1 cellular context compared by ENCODE assay signal in the genomic region with DNA sequence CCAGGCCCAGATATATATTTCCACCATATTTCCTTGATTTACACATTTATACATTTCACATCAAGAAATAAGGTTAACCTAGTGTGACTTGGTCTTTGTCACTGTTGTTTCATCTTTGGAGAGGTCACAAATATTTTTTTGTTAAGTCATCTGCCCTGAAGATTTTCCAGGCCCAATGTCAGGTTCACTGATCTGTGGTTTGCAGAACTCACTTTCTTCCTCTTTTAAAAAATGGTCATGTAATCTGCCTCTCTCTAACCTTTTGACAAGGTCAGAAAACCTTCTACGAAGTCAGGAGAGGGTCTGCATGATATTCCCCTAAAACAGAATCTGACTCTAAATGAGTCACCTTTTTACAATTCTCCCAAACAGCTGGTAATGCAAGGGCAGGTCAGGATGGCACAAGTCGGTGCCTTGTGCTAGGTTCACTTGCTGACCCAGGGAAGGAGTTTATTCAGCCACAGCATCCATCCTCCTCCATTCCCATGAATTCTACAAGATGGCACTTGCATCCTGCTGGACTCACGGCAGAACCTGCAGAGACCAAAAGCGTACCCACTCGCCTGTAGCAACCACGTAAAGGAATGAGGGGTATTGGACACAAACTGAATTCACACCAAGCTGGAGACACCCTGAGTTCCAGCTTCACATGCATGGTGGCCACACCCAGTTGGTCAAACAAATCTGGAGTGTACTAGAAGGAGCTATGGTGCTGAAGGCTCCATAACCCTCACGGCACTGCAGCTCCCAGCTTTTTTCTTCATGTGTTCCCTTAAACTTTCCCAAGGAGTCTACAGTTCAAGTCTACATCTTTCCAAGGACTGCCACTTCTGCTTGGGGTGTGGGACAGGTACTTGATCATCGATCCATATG.
TF ChIP-seq lines count a peak whose summit lies in the region.

No MANE protein-coding gene starts in this region.

TF ChIP-seq in K562, 482 proteins besides CTCF, POLR2A, EP300 and RAD21 (continues in another document):
- TF ChIP-seq NRF1 (conservative IDR thresholded peaks at IDR 0.05 in 1 of 2, IDR thresholded peaks at IDR 0.05 in 1 of 2), result no peak
- no peak for TF ChIP-seq PCBP2 (IDR thresholded peaks at IDR 0.05; ENCODE audit: low read depth, low read length, poor library complexity, severe bottlenecking)
- no peak for TF ChIP-seq ZNF143 (CRISPR knock-in tag; IDR thresholded peaks at IDR 0.05)
- TF ChIP-seq ZNF174 (CRISPR knock-in tag; IDR thresholded peaks at IDR 0.05), result no peak
- TF ChIP-seq BRCA1 (IDR thresholded peaks at IDR 0.05), result no peak
- TF ChIP-seq BRCA1 (CRISPR knock-in tag; IDR thresholded peaks at IDR 0.05), result no peak
- TF ChIP-seq, protein P1, sequence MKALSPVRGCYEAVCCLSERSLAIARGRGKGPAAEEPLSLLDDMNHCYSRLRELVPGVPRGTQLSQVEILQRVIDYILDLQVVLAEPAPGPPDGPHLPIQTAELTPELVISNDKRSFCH (CRISPR knock-in tag; IDR thresholded peaks at IDR 0.05), result no peak
- TF ChIP-seq, protein P1 (tag; IDR thresholded peaks at IDR 0.05), result 0 out of 2 replicates have a peak, but pooled peaks have one; percentile 32
- TF ChIP-seq NR2C1 (IDR thresholded peaks at IDR 0.05), result peak; percentile 53; the same call in 1 of the 2 replicates
- TF ChIP-seq NR2C1 (tag; IDR thresholded peaks at IDR 0.05), result no peak; the same call in 1 of the 2 replicates
- TF ChIP-seq RNF2 (IDR thresholded peaks at IDR 0.05), result no peak
- peak; percentile 54; the same call in 1 of the 2 replicates for TF ChIP-seq NBN (IDR thresholded peaks at IDR 0.05; ENCODE audit: low read depth)
- TF ChIP-seq ZBTB8A (IDR thresholded peaks at IDR 0.05; ENCODE audit: partially characterized antibody), result no peak
- TF ChIP-seq ZNF639 (CRISPR knock-in tag; conservative IDR thresholded peaks at IDR 0.05 in 1 of 2, IDR thresholded peaks at IDR 0.05 in 1 of 2), result peak in 1 of 2 experiments; percentile 72; a peak in 2 of 4 replicates
- TF ChIP-seq, protein P2, sequence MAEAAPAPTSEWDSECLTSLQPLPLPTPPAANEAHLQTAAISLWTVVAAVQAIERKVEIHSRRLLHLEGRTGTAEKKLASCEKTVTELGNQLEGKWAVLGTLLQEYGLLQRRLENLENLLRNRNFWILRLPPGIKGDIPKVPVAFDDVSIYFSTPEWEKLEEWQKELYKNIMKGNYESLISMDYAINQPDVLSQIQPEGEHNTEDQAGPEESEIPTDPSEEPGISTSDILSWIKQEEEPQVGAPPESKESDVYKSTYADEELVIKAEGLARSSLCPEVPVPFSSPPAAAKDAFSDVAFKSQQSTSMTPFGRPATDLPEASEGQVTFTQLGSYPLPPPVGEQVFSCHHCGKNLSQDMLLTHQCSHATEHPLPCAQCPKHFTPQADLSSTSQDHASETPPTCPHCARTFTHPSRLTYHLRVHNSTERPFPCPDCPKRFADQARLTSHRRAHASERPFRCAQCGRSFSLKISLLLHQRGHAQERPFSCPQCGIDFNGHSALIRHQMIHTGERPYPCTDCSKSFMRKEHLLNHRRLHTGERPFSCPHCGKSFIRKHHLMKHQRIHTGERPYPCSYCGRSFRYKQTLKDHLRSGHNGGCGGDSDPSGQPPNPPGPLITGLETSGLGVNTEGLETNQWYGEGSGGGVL (CRISPR knock-in tag; IDR thresholded peaks at IDR 0.05), result no peak
- TF ChIP-seq ATF7 (IDR thresholded peaks at IDR 0.05), result 0 out of 2 replicates have a peak, but pooled peaks have one; percentile 16
- TF ChIP-seq ARID1B (IDR thresholded peaks at IDR 0.05), result peak; percentile 67
- no peak for TF ChIP-seq ZNF282 (CRISPR knock-in tag; IDR thresholded peaks at IDR 0.05)
- TF ChIP-seq NFIC (IDR thresholded peaks at IDR 0.05), result peak; percentile 50
- TF ChIP-seq HMGXB4 (CRISPR knock-in tag; IDR thresholded peaks at IDR 0.05), result no peak
- TF ChIP-seq SMAD3 (CRISPR knock-in tag; conservative IDR thresholded peaks at IDR 0.05), result 0 out of 2 replicates have a peak, but pooled peaks have one; percentile 21
- no peak for TF ChIP-seq LEF1 (IDR thresholded peaks at IDR 0.05)
- peak in 1 of 2 experiments; percentile 45; a peak in 1 of 4 replicates for TF ChIP-seq TBL1XR1 (IDR thresholded peaks at IDR 0.05; ENCODE audit: low read length in 2 of 2)
- no peak for TF ChIP-seq MGA (IDR thresholded peaks at IDR 0.05)
- TF ChIP-seq RCOR1 (IDR thresholded peaks at IDR 0.05; ENCODE audit: borderline replicate concordance in 1 of 2, low read depth in 2 of 2, low read length in 2 of 2), result peak; percentile 32 to 77; a peak in 3 of 4 replicates
- no peak for TF ChIP-seq NR3C1 (CRISPR knock-in tag; IDR thresholded peaks at IDR 0.05)
- no peak for TF ChIP-seq NR2C2 (CRISPR knock-in tag; IDR thresholded peaks at IDR 0.05)
- peak; percentile 86 for TF ChIP-seq NR2C2 (tag; IDR thresholded peaks at IDR 0.05)
- no peak for TF ChIP-seq CREM (IDR thresholded peaks at IDR 0.05; ENCODE audit: low read depth)
- no peak for TF ChIP-seq HLTF (IDR thresholded peaks at IDR 0.05)
- no peak for TF ChIP-seq CBX2 (IDR thresholded peaks at IDR 0.05; ENCODE audit: insufficient read depth, low read length, poor library complexity, severe bottlenecking)
- no peak for TF ChIP-seq TCF7L2 (IDR thresholded peaks at IDR 0.05; ENCODE audit: low read depth, low read length)
- TF ChIP-seq ZFX (CRISPR knock-in tag; IDR thresholded peaks at IDR 0.05), result peak; percentile 46; the same call in 1 of the 2 replicates
- TF ChIP-seq, protein P3, sequence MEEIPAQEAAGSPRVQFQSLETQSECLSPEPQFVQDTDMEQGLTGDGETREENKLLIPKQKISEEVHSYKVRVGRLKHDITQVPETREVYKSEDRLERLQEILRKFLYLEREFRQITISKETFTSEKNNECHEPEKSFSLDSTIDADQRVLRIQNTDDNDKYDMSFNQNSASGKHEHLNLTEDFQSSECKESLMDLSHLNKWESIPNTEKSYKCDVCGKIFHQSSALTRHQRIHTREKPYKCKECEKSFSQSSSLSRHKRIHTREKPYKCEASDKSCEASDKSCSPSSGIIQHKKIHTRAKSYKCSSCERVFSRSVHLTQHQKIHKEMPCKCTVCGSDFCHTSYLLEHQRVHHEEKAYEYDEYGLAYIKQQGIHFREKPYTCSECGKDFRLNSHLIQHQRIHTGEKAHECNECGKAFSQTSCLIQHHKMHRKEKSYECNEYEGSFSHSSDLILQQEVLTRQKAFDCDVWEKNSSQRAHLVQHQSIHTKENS (CRISPR knock-in tag; IDR thresholded peaks at IDR 0.05), result no peak
- peak; percentile 93 for TF ChIP-seq NFE2 (IDR thresholded peaks at IDR 0.05; ENCODE audit: low read depth)
- TF ChIP-seq BACH1 (tag; IDR thresholded peaks at IDR 0.05), result peak; percentile 38; the same call in 1 of the 2 replicates
- peak; percentile 68 for TF ChIP-seq HMBOX1 (IDR thresholded peaks at IDR 0.05)
- peak; percentile 57 for TF ChIP-seq CTBP1 (IDR thresholded peaks at IDR 0.05; ENCODE audit: borderline replicate concordance)
- TF ChIP-seq DPF2 (IDR thresholded peaks at IDR 0.05), result peak; percentile 71; the same call in 1 of the 2 replicates
- TF ChIP-seq KLF16 (IDR thresholded peaks at IDR 0.05), result no peak
- TF ChIP-seq ZNF134 (CRISPR knock-in tag; conservative IDR thresholded peaks at IDR 0.05), result no peak
- TF ChIP-seq ZNF668 (CRISPR knock-in tag; IDR thresholded peaks at IDR 0.05), result no peak
